Comparison of ENCODE assay signal across 1 cellular context in the genomic region with DNA sequence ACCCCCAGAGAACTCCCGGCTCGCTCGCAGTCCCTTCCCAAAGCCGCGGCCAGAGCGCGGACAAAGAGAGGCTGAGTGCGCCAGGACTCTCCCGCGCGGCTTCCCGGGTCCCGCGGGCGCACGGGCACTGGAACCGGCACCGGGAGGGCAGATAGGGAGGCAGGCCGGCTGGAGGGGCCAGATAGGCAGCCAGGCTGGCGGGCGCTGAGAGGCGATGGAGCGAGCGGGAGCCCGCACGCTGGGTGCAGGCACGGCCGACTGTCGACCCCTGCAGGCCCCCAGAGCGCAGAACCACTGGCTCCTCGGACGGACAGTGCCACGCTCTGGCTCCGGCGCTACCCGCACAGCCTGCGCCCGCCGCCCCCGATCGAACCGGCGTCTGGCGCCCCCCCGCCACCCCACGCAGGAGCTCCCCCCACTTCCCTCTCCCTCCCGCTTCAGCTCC.
TF ChIP-seq lines count a peak whose summit lies in the region.

No MANE protein-coding gene starts in this region.

TF ChIP-seq in K562, 482 proteins besides CTCF, POLR2A, EP300 and RAD21 (continues in another document):
- TF ChIP-seq NR1H2 (CRISPR knock-in tag; IDR thresholded peaks at IDR 0.05) (no peak), PTTG1 (tag; IDR thresholded peaks at IDR 0.05; ENCODE audit: low read depth) (no peak), HMGN3 (IDR thresholded peaks at IDR 0.05; ENCODE audit: borderline replicate concordance, extremely low read depth, insufficient read length, low read depth, low read length) (peak; percentile 21), RFX1 (IDR thresholded peaks at IDR 0.05) (no peak), ZBED1 (IDR thresholded peaks at IDR 0.05) (no peak), TAF7 (tag; IDR thresholded peaks at IDR 0.05) (no peak), HDAC2 (IDR thresholded peaks at IDR 0.05) (no peak), SRSF3 (IDR thresholded peaks at IDR 0.05; ENCODE audit: insufficient read depth, low read length) (no peak), PRPF4 (IDR thresholded peaks at IDR 0.05; ENCODE audit: insufficient read depth, low read depth, low read length, poor library complexity, severe bottlenecking) (peak; percentile 59), U2AF2 (optimal IDR thresholded peaks at IDR 0.05; ENCODE audit: low read depth, low read length) (no peak), PTRF (tag; IDR thresholded peaks at IDR 0.05) (no peak), BRF1 (IDR thresholded peaks at IDR 0.05; ENCODE audit: borderline replicate concordance, extremely low read depth, insufficient read length) (no peak), KLF1 (tag; IDR thresholded peaks at IDR 0.05) (no peak), ZNF778 (CRISPR knock-in tag; IDR thresholded peaks at IDR 0.05) (no peak), ZNF316 (IDR thresholded peaks at IDR 0.05) (no peak), NCOR1 (IDR thresholded peaks at IDR 0.05) (no peak), MAZ (CRISPR knock-in tag; conservative IDR thresholded peaks at IDR 0.05 in 1 of 2, IDR thresholded peaks at IDR 0.05 in 1 of 2) (peak in 1 of 2 experiments; percentile 10; a peak in 1 of 4 replicates), ZBTB8A (IDR thresholded peaks at IDR 0.05; ENCODE audit: partially characterized antibody) (no peak), JUND (IDR thresholded peaks at IDR 0.05; ENCODE audit: borderline replicate concordance, low read depth, low read length) (no peak), JUND (tag; IDR thresholded peaks at IDR 0.05; ENCODE audit: borderline replicate concordance, low read depth, low read length) (no peak), SRSF7 (optimal IDR thresholded peaks at IDR 0.05; ENCODE audit: low read depth, low read length) (no peak), MTA3 (IDR thresholded peaks at IDR 0.05; ENCODE audit: borderline replicate concordance) (no peak), SLC30A9 (CRISPR knock-in tag; IDR thresholded peaks at IDR 0.05) (no peak), SOX6 (IDR thresholded peaks at IDR 0.05) (no peak), SAP30 (IDR thresholded peaks at IDR 0.05; ENCODE audit: borderline replicate concordance, insufficient read depth, low read depth, low read length, poor library complexity, severe bottlenecking) (peak; percentile 31), HMG20B (CRISPR knock-in tag; IDR thresholded peaks at IDR 0.05) (no peak), PURB (CRISPR knock-in tag; IDR thresholded peaks at IDR 0.05; ENCODE audit: low read depth) (no peak), ZNF75A (CRISPR knock-in tag; IDR thresholded peaks at IDR 0.05) (no peak), RHOXF2B (CRISPR knock-in tag; conservative IDR thresholded peaks at IDR 0.05) (no peak), ZNF324 (CRISPR knock-in tag; IDR thresholded peaks at IDR 0.05) (no peak), MECOM (CRISPR knock-in tag; IDR thresholded peaks at IDR 0.05) (no peak), ZNF263 (CRISPR knock-in tag; IDR thresholded peaks at IDR 0.05; ENCODE audit: borderline replicate concordance) (no peak)
- TF ChIP-seq, protein P1, sequence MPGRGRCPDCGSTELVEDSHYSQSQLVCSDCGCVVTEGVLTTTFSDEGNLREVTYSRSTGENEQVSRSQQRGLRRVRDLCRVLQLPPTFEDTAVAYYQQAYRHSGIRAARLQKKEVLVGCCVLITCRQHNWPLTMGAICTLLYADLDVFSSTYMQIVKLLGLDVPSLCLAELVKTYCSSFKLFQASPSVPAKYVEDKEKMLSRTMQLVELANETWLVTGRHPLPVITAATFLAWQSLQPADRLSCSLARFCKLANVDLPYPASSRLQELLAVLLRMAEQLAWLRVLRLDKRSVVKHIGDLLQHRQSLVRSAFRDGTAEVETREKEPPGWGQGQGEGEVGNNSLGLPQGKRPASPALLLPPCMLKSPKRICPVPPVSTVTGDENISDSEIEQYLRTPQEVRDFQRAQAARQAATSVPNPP (IDR thresholded peaks at IDR 0.05; ENCODE audit: borderline replicate concordance, insufficient read depth, insufficient read length): no peak
- TF ChIP-seq, protein P2, sequence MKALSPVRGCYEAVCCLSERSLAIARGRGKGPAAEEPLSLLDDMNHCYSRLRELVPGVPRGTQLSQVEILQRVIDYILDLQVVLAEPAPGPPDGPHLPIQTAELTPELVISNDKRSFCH (CRISPR knock-in tag; IDR thresholded peaks at IDR 0.05): no peak
- TF ChIP-seq, protein P2 (tag; IDR thresholded peaks at IDR 0.05): peak; percentile 15; the same call in 1 of the 2 replicates
- TF ChIP-seq, protein P3, sequence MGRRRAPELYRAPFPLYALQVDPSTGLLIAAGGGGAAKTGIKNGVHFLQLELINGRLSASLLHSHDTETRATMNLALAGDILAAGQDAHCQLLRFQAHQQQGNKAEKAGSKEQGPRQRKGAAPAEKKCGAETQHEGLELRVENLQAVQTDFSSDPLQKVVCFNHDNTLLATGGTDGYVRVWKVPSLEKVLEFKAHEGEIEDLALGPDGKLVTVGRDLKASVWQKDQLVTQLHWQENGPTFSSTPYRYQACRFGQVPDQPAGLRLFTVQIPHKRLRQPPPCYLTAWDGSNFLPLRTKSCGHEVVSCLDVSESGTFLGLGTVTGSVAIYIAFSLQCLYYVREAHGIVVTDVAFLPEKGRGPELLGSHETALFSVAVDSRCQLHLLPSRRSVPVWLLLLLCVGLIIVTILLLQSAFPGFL (CRISPR knock-in tag; IDR thresholded peaks at IDR 0.05): no peak
- TF ChIP-seq, protein P4, sequence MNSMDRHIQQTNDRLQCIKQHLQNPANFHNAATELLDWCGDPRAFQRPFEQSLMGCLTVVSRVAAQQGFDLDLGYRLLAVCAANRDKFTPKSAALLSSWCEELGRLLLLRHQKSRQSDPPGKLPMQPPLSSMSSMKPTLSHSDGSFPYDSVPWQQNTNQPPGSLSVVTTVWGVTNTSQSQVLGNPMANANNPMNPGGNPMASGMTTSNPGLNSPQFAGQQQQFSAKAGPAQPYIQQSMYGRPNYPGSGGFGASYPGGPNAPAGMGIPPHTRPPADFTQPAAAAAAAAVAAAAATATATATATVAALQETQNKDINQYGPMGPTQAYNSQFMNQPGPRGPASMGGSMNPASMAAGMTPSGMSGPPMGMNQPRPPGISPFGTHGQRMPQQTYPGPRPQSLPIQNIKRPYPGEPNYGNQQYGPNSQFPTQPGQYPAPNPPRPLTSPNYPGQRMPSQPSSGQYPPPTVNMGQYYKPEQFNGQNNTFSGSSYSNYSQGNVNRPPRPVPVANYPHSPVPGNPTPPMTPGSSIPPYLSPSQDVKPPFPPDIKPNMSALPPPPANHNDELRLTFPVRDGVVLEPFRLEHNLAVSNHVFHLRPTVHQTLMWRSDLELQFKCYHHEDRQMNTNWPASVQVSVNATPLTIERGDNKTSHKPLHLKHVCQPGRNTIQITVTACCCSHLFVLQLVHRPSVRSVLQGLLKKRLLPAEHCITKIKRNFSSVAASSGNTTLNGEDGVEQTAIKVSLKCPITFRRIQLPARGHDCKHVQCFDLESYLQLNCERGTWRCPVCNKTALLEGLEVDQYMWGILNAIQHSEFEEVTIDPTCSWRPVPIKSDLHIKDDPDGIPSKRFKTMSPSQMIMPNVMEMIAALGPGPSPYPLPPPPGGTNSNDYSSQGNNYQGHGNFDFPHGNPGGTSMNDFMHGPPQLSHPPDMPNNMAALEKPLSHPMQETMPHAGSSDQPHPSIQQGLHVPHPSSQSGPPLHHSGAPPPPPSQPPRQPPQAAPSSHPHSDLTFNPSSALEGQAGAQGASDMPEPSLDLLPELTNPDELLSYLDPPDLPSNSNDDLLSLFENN (IDR thresholded peaks at IDR 0.05; ENCODE audit: low read depth in 2 of 2, low read length in 2 of 2): no peak
- TF ChIP-seq, protein P5, sequence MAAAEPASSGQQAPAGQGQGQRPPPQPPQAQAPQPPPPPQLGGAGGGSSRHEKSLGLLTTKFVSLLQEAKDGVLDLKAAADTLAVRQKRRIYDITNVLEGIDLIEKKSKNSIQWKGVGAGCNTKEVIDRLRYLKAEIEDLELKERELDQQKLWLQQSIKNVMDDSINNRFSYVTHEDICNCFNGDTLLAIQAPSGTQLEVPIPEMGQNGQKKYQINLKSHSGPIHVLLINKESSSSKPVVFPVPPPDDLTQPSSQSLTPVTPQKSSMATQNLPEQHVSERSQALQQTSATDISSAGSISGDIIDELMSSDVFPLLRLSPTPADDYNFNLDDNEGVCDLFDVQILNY (CRISPR knock-in tag; IDR thresholded peaks at IDR 0.05): no peak
- TF ChIP-seq, protein P6, sequence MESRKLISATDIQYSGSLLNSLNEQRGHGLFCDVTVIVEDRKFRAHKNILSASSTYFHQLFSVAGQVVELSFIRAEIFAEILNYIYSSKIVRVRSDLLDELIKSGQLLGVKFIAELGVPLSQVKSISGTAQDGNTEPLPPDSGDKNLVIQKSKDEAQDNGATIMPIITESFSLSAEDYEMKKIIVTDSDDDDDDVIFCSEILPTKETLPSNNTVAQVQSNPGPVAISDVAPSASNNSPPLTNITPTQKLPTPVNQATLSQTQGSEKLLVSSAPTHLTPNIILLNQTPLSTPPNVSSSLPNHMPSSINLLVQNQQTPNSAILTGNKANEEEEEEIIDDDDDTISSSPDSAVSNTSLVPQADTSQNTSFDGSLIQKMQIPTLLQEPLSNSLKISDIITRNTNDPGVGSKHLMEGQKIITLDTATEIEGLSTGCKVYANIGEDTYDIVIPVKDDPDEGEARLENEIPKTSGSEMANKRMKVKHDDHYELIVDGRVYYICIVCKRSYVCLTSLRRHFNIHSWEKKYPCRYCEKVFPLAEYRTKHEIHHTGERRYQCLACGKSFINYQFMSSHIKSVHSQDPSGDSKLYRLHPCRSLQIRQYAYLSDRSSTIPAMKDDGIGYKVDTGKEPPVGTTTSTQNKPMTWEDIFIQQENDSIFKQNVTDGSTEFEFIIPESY (CRISPR knock-in tag; IDR thresholded peaks at IDR 0.05): no peak
- TF ChIP-seq, protein P7, sequence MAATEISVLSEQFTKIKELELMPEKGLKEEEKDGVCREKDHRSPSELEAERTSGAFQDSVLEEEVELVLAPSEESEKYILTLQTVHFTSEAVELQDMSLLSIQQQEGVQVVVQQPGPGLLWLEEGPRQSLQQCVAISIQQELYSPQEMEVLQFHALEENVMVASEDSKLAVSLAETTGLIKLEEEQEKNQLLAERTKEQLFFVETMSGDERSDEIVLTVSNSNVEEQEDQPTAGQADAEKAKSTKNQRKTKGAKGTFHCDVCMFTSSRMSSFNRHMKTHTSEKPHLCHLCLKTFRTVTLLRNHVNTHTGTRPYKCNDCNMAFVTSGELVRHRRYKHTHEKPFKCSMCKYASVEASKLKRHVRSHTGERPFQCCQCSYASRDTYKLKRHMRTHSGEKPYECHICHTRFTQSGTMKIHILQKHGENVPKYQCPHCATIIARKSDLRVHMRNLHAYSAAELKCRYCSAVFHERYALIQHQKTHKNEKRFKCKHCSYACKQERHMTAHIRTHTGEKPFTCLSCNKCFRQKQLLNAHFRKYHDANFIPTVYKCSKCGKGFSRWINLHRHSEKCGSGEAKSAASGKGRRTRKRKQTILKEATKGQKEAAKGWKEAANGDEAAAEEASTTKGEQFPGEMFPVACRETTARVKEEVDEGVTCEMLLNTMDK (IDR thresholded peaks at IDR 0.05; ENCODE audit: borderline replicate concordance, insufficient read depth, low read depth, low read length, poor library complexity, severe bottlenecking): peak; percentile 52
- TF ChIP-seq, protein P8, sequence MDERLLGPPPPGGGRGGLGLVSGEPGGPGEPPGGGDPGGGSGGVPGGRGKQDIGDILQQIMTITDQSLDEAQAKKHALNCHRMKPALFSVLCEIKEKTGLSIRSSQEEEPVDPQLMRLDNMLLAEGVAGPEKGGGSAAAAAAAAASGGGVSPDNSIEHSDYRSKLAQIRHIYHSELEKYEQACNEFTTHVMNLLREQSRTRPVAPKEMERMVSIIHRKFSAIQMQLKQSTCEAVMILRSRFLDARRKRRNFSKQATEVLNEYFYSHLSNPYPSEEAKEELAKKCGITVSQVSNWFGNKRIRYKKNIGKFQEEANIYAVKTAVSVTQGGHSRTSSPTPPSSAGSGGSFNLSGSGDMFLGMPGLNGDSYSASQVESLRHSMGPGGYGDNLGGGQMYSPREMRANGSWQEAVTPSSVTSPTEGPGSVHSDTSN (CRISPR knock-in tag; IDR thresholded peaks at IDR 0.05; ENCODE audit: low read depth): no peak
- TF ChIP-seq, protein P8 (tag; conservative IDR thresholded peaks at IDR 0.05; ENCODE audit: low read depth): no peak
- TF ChIP-seq, protein P9, sequence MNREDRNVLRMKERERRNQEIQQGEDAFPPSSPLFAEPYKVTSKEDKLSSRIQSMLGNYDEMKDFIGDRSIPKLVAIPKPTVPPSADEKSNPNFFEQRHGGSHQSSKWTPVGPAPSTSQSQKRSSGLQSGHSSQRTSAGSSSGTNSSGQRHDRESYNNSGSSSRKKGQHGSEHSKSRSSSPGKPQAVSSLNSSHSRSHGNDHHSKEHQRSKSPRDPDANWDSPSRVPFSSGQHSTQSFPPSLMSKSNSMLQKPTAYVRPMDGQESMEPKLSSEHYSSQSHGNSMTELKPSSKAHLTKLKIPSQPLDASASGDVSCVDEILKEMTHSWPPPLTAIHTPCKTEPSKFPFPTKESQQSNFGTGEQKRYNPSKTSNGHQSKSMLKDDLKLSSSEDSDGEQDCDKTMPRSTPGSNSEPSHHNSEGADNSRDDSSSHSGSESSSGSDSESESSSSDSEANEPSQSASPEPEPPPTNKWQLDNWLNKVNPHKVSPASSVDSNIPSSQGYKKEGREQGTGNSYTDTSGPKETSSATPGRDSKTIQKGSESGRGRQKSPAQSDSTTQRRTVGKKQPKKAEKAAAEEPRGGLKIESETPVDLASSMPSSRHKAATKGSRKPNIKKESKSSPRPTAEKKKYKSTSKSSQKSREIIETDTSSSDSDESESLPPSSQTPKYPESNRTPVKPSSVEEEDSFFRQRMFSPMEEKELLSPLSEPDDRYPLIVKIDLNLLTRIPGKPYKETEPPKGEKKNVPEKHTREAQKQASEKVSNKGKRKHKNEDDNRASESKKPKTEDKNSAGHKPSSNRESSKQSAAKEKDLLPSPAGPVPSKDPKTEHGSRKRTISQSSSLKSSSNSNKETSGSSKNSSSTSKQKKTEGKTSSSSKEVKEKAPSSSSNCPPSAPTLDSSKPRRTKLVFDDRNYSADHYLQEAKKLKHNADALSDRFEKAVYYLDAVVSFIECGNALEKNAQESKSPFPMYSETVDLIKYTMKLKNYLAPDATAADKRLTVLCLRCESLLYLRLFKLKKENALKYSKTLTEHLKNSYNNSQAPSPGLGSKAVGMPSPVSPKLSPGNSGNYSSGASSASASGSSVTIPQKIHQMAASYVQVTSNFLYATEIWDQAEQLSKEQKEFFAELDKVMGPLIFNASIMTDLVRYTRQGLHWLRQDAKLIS (CRISPR knock-in tag; IDR thresholded peaks at IDR 0.05): peak; percentile 38; the same call in 1 of the 2 replicates
- TF ChIP-seq, protein P10, sequence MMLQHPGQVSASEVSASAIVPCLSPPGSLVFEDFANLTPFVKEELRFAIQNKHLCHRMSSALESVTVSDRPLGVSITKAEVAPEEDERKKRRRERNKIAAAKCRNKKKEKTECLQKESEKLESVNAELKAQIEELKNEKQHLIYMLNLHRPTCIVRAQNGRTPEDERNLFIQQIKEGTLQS (IDR thresholded peaks at IDR 0.05): no peak
- TF ChIP-seq, protein P10 (CRISPR knock-in tag; conservative IDR thresholded peaks at IDR 0.05): no peak
